ENCODE assay signal across 8 cellular contexts in genomic region chr7:30061786-30062185, GRCh38. TPM values are rescaled to one million over a fixed set of nuclear protein-coding genes. Genes with fewer than 3 reads are reported as not detected.
DNase-seq lines count a peak whose midpoint lies in the region; ATAC-seq, FAIRE-seq and TF ChIP-seq lines count a peak whose summit lies in the region.
"Not testable (repeated sequence)": the region's sequence is repeated elsewhere in the genome, so short reads cannot be mapped to it uniquely, and the experiment has no call there.

No MANE protein-coding gene starts in this region.

- peak; percentile 99 to 100 for ATAC-seq in naive thymus-derived CD8-positive, alpha-beta T cell

- not testable (repeated sequence) for H3K9me3 ChIP-seq in SU-DHL-6 (ENCODE audit: insufficient read depth, low read length)

- H4K20me1 ChIP-seq in SU-DHL-6 (ENCODE audit: low read depth, low read length) = not testable (repeated sequence)

- peaks cover 15% of the 10 kb centered on the region for H3K36me3 Mint-ChIP-seq in activated naive CD4-positive, alpha-beta T cell treated with anti-CD3 and anti-CD28 coated beads for 36 hours (ENCODE audit: low read depth)
- peaks cover 5 to 44% (median 18%) of the 10 kb centered on the region in 3 donors for H3K36me3 Mint-ChIP-seq in naive thymus-derived CD8-positive, alpha-beta T cell

- intact Hi-C loops in activated naive CD4-positive, alpha-beta T cell treated with anti-CD3 and anti-CD28 coated beads for 36 hours (cut with micrococcal nuclease) = loop anchor here (1.0 to 5.0 kb wide), 6 partner anchors 35 to 1139 kb away; partner anchors contain the start of gene FKBP14

- CTCF ChIA-PET in activated naive CD4-positive, alpha-beta T cell treated with anti-CD3 and anti-CD28 coated beads for 36 hours (lab: Charles Lee) = interaction anchor here (0.6 to 3.4 kb wide), 26 partner anchors 9 to 534 kb away, joined by 3 to 16 read pairs (median 4); partner anchors contain the start of genes FKBP14 and PLEKHA8

- H2AFZ ChIP-seq in SU-DHL-6 (ENCODE audit: low read depth, low read length, severe bottlenecking) = peak overlapping the region; percentile 14

- not testable (repeated sequence) for H3K9me3 Mint-ChIP-seq in activated naive CD4-positive, alpha-beta T cell treated with anti-CD3 and anti-CD28 coated beads for 36 hours; naive thymus-derived CD8-positive, alpha-beta T cell

- H3K9me2 ChIP-seq in SU-DHL-6 (replicated peaks; ENCODE audit: insufficient read depth, low read length) = not testable (repeated sequence)

- H3F3A ChIP-seq in SU-DHL-6 (ENCODE audit: insufficient read depth) = not testable (repeated sequence)

- not testable (repeated sequence) for H3K4me3 Mint-ChIP-seq in activated naive CD4-positive, alpha-beta T cell treated with anti-CD3 and anti-CD28 coated beads for 36 hours; naive thymus-derived CD8-positive, alpha-beta T cell

- H3K4me2 ChIP-seq in SU-DHL-6 (ENCODE audit: low read depth, low read length, poor library complexity, severe bottlenecking) = not testable (repeated sequence)

- not testable (repeated sequence) for H3K27ac Mint-ChIP-seq in activated naive CD4-positive, alpha-beta T cell treated with anti-CD3 and anti-CD28 coated beads for 36 hours
- peak overlapping the region in 4 of 10 donors; percentile 9 to 44 (median 32) for H3K27ac Mint-ChIP-seq in naive thymus-derived CD8-positive, alpha-beta T cell

- peak; percentile 94 for FAIRE-seq in G401.6 (lab: Jason Lieb, UNC)

- not testable (repeated sequence) for H3K27ac ChIP-seq in SU-DHL-6 (ENCODE audit: low read depth, low read length)

- H3K36me3 ChIP-seq in H7 (replicated peaks; ENCODE audit: control insufficient read depth, insufficient read depth, low read length); SU-DHL-6 (ENCODE audit: low read length): not testable (repeated sequence)

- not testable (repeated sequence) for H3K9ac ChIP-seq in SU-DHL-6 (ENCODE audit: low read length)

- H3K4me1 Mint-ChIP-seq in activated naive CD4-positive, alpha-beta T cell treated with anti-CD3 and anti-CD28 coated beads for 36 hours (ENCODE audit: low read depth) = not testable (repeated sequence)
- H3K4me1 Mint-ChIP-seq in naive thymus-derived CD8-positive, alpha-beta T cell = peaks cover 2 to 16% (median 7%) of the 10 kb centered on the region in 4 donors

- not testable (repeated sequence) for H3K79me2 ChIP-seq in SU-DHL-6 (ENCODE audit: insufficient read depth, low read length)

- POLR2A ChIA-PET in naive thymus-derived CD8-positive, alpha-beta T cell (lab: Charles Lee) = interaction anchor here (0.6 to 2.5 kb wide), 3 partner anchors 33 to 1730 kb away, joined by 3 to 8 read pairs (median 3); partner anchors contain the start of gene PLEKHA8

- not testable (repeated sequence) for H3K27me3 Mint-ChIP-seq in activated naive CD4-positive, alpha-beta T cell treated with anti-CD3 and anti-CD28 coated beads for 36 hours (ENCODE audit: low read depth); naive thymus-derived CD8-positive, alpha-beta T cell

- TF ChIP-seq CTCF in SU-DHL-6 (IDR thresholded peaks at IDR 0.05; ENCODE audit: insufficient read depth, low read length, poor library complexity, severe bottlenecking) (peak; percentile 61), fibroblast of the aortic adventitia (IDR thresholded peaks at IDR 0.05; ENCODE audit: insufficient read depth, low read length) (peak; percentile 65)

- not testable (repeated sequence) for H3K4me3 ChIP-seq in H7 (ENCODE audit: insufficient read depth, low read depth, low read length); SU-DHL-6 (ENCODE audit: insufficient read depth, low read length, poor library complexity, severe bottlenecking); fibroblast of the aortic adventitia (ENCODE audit: low read depth, low read length)

- DNase-seq in H7 = peak; percentile 10
- peak; percentile 75 for DNase-seq in NAMALWA (ENCODE audit: low spot score)
- peak; percentile 61 for DNase-seq in activated naive CD4-positive, alpha-beta T cell treated with anti-CD3 and anti-CD28 coated beads for 36 hours
- DNase-seq in fibroblast of the aortic adventitia (ENCODE audit: low read depth) = peak; percentile 50
- peak in 9 of 10 donors; percentile 8 to 75 (median 41) for DNase-seq in naive thymus-derived CD8-positive, alpha-beta T cell
- peak; percentile 48 for DNase-seq in superior temporal gyrus (ENCODE audit: extremely low spot score)

- not testable (repeated sequence) for H3K27me3 ChIP-seq in H7 (ENCODE audit: control insufficient read depth, insufficient read depth, low read length); SU-DHL-6 (ENCODE audit: low read length)

RNA-seq across cellular contexts. Expression of gene PLEKHA8, which starts 33.6 kb away (rescaled TPM):
- total RNA-seq in H7 (2014; rRNA removed; shearing (Covaris generic)) = 29.2 and 31.3 TPM in 2 replicates
- total RNA-seq in activated naive CD4-positive, alpha-beta T cell treated with anti-CD3 and anti-CD28 coated beads for 36 hours = 10 to 100 TPM in 1 of 2 experiments, 1 to 10 TPM in 1; 8.7 to 10.1 TPM
- total RNA-seq in fibroblast of the aortic adventitia (ENCODE audit: low replicate concordance) = 10.6 and 15.5 TPM in 2 replicates
- total RNA-seq in naive thymus-derived CD8-positive, alpha-beta T cell = 10 to 100 TPM in 1 of 2 experiments, 1 to 10 TPM in 1; 9.6 to 11.9 TPM
- 1 to 10 TPM; 2.7 to 4.9 (median 4.2) TPM for polyA plus RNA-seq in naive thymus-derived CD8-positive, alpha-beta T cell

RNA-seq across cellular contexts. Expression of gene FKBP14, which starts 35.3 kb away (rescaled TPM):
- 12.5 and 15.3 TPM in 2 replicates for total RNA-seq in H7 (2014; rRNA removed; shearing (Covaris generic))
- 1 to 10 TPM; 4.7 to 5.2 TPM for total RNA-seq in activated naive CD4-positive, alpha-beta T cell treated with anti-CD3 and anti-CD28 coated beads for 36 hours
- 39.9 and 57.5 TPM in 2 replicates for total RNA-seq in fibroblast of the aortic adventitia (ENCODE audit: low replicate concordance)
- 1 to 10 TPM; 4.6 to 5.7 TPM for total RNA-seq in naive thymus-derived CD8-positive, alpha-beta T cell
- 1 to 10 TPM in 2 of 3 donors, under 1 TPM in 1; 0.44 to 1.7 (median 1.1) TPM for polyA plus RNA-seq in naive thymus-derived CD8-positive, alpha-beta T cell

Comparison
In these comparisons a context has a peak if more than half of its experiments do, and no peak if none do; other contexts are left out.
1. DNase-seq: peak in every context shown above with its lines; median percentile 75 in NAMALWA; 61 in activated naive CD4-positive, alpha-beta T cell treated with anti-CD3 and anti-CD28 coated beads for 36 hours; 50 in fibroblast of the aortic adventitia; 48 in superior temporal gyrus; 41 in naive thymus-derived CD8-positive, alpha-beta T cell; 10 in H7.